In the genomic region with DNA sequence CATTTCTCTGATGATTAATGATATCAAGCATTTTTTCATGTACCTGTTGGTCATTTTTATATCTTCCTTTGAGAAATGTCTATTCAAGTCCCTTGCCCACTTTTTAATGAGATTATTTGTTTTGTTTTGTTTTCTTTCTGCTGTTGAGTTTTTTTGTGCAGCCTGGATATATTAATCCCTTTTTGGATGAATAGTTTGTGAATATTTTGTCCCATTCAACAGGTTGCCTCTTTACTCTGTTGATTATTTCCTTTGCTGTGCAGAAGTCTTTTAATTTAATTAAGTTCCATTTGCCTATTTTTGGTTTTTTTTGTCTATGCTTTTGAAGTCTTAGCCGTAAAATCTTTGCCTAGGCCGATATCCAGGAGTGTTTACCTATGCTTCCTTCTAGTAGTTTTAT, we compare ENCODE assay signal across 2 cellular contexts.
TF ChIP-seq lines count a peak whose summit lies in the region.

No MANE protein-coding gene starts in this region.

TF ChIP-seq in GM23338, 12 proteins besides CTCF, POLR2A, EP300 and RAD21 (continued from another document):
- TF ChIP-seq, protein P1, sequence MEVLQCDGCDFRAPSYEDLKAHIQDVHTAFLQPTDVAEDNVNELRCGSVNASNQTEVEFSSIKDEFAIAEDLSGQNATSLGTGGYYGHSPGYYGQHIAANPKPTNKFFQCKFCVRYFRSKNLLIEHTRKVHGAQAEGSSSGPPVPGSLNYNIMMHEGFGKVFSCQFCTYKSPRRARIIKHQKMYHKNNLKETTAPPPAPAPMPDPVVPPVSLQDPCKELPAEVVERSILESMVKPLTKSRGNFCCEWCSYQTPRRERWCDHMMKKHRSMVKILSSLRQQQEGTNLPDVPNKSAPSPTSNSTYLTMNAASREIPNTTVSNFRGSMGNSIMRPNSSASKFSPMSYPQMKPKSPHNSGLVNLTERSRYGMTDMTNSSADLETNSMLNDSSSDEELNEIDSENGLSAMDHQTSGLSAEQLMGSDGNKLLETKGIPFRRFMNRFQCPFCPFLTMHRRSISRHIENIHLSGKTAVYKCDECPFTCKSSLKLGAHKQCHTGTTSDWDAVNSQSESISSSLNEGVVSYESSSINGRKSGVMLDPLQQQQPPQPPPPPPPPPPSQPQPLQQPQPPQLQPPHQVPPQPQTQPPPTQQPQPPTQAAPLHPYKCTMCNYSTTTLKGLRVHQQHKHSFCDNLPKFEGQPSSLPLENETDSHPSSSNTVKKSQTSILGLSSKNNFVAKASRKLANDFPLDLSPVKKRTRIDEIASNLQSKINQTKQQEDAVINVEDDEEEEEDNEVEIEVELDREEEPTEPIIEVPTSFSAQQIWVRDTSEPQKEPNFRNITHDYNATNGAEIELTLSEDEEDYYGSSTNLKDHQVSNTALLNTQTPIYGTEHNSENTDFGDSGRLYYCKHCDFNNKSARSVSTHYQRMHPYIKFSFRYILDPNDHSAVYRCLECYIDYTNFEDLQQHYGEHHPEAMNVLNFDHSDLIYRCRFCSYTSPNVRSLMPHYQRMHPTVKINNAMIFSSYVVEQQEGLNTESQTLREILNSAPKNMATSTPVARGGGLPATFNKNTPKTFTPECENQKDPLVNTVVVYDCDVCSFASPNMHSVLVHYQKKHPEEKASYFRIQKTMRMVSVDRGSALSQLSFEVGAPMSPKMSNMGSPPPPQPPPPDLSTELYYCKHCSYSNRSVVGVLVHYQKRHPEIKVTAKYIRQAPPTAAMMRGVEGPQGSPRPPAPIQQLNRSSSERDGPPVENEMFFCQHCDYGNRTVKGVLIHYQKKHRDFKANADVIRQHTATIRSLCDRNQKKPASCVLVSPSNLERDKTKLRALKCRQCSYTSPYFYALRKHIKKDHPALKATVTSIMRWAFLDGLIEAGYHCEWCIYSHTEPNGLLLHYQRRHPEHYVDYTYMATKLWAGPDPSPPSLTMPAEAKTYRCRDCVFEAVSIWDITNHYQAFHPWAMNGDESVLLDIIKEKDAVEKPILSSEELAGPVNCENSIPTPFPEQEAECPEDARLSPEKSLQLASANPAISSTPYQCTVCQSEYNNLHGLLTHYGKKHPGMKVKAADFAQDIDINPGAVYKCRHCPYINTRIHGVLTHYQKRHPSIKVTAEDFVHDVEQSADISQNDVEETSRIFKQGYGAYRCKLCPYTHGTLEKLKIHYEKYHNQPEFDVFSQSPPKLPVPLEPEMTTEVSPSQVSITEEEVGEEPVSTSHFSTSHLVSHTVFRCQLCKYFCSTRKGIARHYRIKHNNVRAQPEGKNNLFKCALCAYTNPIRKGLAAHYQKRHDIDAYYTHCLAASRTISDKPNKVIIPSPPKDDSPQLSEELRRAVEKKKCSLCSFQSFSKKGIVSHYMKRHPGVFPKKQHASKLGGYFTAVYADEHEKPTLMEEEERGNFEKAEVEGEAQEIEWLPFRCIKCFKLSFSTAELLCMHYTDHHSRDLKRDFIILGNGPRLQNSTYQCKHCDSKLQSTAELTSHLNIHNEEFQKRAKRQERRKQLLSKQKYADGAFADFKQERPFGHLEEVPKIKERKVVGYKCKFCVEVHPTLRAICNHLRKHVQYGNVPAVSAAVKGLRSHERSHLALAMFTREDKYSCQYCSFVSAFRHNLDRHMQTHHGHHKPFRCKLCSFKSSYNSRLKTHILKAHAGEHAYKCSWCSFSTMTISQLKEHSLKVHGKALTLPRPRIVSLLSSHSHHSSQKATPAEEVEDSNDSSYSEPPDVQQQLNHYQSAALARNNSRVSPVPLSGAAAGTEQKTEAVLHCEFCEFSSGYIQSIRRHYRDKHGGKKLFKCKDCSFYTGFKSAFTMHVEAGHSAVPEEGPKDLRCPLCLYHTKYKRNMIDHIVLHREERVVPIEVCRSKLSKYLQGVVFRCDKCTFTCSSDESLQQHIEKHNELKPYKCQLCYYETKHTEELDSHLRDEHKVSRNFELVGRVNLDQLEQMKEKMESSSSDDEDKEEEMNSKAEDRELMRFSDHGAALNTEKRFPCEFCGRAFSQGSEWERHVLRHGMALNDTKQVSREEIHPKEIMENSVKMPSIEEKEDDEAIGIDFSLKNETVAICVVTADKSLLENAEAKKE (CRISPR knock-in tag; IDR thresholded peaks at IDR 0.05) = no peak

TF ChIP-seq in HEK293, 187 proteins besides CTCF, POLR2A, EP300 and RAD21 (continued from another document):
- TF ChIP-seq, protein P2, sequence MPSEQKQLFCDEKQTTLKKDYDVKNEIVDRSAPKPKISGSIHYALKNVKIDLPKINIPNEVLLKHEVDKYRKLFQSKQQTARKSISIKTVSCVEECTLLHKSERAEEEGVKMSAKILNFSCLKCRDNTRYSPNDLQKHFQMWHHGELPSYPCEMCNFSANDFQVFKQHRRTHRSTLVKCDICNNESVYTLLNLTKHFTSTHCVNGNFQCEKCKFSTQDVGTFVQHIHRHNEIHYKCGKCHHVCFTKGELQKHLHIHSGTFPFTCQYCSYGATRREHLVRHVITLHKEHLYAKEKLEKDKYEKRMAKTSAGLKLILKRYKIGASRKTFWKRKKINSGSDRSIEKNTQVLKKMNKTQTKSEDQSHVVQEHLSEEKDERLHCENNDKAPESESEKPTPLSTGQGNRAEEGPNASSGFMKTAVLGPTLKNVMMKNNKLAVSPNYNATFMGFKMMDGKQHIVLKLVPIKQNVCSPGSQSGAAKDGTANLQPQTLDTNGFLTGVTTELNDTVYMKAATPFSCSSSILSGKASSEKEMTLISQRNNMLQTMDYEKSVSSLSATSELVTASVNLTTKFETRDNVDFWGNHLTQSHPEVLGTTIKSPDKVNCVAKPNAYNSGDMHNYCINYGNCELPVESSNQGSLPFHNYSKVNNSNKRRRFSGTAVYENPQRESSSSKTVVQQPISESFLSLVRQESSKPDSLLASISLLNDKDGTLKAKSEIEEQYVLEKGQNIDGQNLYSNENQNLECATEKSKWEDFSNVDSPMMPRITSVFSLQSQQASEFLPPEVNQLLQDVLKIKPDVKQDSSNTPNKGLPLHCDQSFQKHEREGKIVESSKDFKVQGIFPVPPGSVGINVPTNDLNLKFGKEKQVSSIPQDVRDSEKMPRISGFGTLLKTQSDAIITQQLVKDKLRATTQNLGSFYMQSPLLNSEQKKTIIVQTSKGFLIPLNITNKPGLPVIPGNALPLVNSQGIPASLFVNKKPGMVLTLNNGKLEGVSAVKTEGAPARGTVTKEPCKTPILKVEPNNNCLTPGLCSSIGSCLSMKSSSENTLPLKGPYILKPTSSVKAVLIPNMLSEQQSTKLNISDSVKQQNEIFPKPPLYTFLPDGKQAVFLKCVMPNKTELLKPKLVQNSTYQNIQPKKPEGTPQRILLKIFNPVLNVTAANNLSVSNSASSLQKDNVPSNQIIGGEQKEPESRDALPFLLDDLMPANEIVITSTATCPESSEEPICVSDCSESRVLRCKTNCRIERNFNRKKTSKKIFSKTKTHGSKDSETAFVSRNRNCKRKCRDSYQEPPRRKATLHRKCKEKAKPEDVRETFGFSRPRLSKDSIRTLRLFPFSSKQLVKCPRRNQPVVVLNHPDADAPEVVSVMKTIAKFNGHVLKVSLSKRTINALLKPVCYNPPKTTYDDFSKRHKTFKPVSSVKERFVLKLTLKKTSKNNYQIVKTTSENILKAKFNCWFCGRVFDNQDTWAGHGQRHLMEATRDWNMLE (tag by site-specific recombination; conservative IDR thresholded peaks at IDR 0.05; ENCODE audit: low read depth) = no peak
- TF ChIP-seq ZNF530 (tag by site-specific recombination; IDR thresholded peaks at IDR 0.05; ENCODE audit: low read depth) (no peak), SCRT2 (tag by site-specific recombination; IDR thresholded peaks at IDR 0.05) (peak; percentile 88)
